Comparison of ENCODE assay signal across 18 cellular contexts in genomic region chr16:23566724-23567123, GRCh38. TPM values are rescaled to one million over a fixed set of nuclear protein-coding genes. Genes with fewer than 3 reads are reported as not detected.
DNase-seq lines count a peak whose midpoint lies in the region; ATAC-seq, FAIRE-seq and TF ChIP-seq lines count a peak whose summit lies in the region.
"Had no signal": no experiment of that assay in that cellular context is flagged by ENCODE, and none has a peak within 500 bp of the region (broad histone marks: within the 10 kb centered on the region; RNA-seq: fewer than 3 reads in every experiment).

No MANE protein-coding gene starts in this region.

- H3K36me3 ChIP-seq in astrocyte (ENCODE audit: insufficient read depth, low read length) = peaks cover 58% of the 10 kb centered on the region
- H3K36me3 ChIP-seq in spleen = peaks cover 0 to 100% (median 94%) of the 10 kb centered on the region in 6 donors

- H3K9me3 Mint-ChIP-seq in astrocyte (ENCODE audit: unreplicated experiment) (no peaks in the 10 kb centered on the region), nephron progenitor cell (no peaks in the 10 kb centered on the region)
- no peaks in the 10 kb centered on the region for H3K9me3 Mint-ChIP-seq in activated T-cell treated with anti-CD3 and anti-CD28 coated beads, Interleukin-2, amount 50 U/mL, for 4 hours
- H3K9me3 Mint-ChIP-seq: CD8-positive, alpha-beta T cell; HFFc6 had no signal

- peaks cover 15% of the 10 kb centered on the region for H3K79me2 ChIP-seq in astrocyte (ENCODE audit: insufficient read depth, low read length)

- TF ChIP-seq CTCF in astrocyte (IDR thresholded peaks at IDR 0.05; ENCODE audit: insufficient read depth, low read depth, low read length) (no peak), nephron progenitor cell (IDR thresholded peaks at IDR 0.05) (no peak), spleen (IDR thresholded peaks at IDR 0.05 in 8 of 11, conservative IDR thresholded peaks at IDR 0.05 in 3 of 11) (no peak)

- no peak overlapping the region for H2AFZ ChIP-seq in astrocyte (ENCODE audit: low read depth, low read length)

- H3K27ac ChIP-seq in astrocyte (ENCODE audit: low read depth, low read length) (no peak overlapping the region), spleen (peak overlapping the region in 4 of 8 donors; percentile 13 to 61 (median 60))
- H3K27ac ChIP-seq: HL-60 had no signal

- no peak overlapping the region for H3K9ac ChIP-seq in astrocyte (ENCODE audit: low read length)

- peaks cover 27% of the 10 kb centered on the region for H3K36me3 Mint-ChIP-seq in astrocyte (ENCODE audit: low read depth, unreplicated experiment)
- H3K36me3 Mint-ChIP-seq in nephron progenitor cell (ENCODE audit: low read depth) = peaks cover 79% of the 10 kb centered on the region
- peaks cover 52% of the 10 kb centered on the region for H3K36me3 Mint-ChIP-seq in activated T-cell treated with anti-CD3 and anti-CD28 coated beads, Interleukin-2, amount 50 U/mL, for 4 hours (ENCODE audit: insufficient read depth)

- H3K27ac Mint-ChIP-seq in astrocyte (ENCODE audit: unreplicated experiment) (peak overlapping the region; percentile 80), nephron progenitor cell (peak overlapping the region; percentile 36)
- H3K27ac Mint-ChIP-seq: B cell; CD8-positive, alpha-beta T cell; HFFc6 had no signal

- H3K4me1 ChIP-seq in astrocyte (ENCODE audit: insufficient read depth, low read length) (no peaks in the 10 kb centered on the region), spleen (peaks cover 0 to 35% (median 23%) of the 10 kb centered on the region in 6 donors)
- H3K4me1 ChIP-seq: Caco-2 had no signal

- H3K9me3 ChIP-seq in astrocyte (ENCODE audit: insufficient read depth, low read depth, low read length) = no peaks in the 10 kb centered on the region
- no peaks in the 10 kb centered on the region for H3K9me3 ChIP-seq in spleen
- H3K9me3 ChIP-seq: Caco-2 had no signal

- H3K4me2 ChIP-seq in astrocyte (ENCODE audit: low read length) = no peak overlapping the region

- no peak for ATAC-seq in HG02885 (IDR thresholded peaks at IDR 0.05; ENCODE audit: poor library complexity, unreplicated experiment)
- no peak for ATAC-seq in activated T-cell treated with anti-CD3 and anti-CD28 coated beads, Interleukin-2, amount 50 U/mL, for 4 hours
- ATAC-seq: CD8-positive, alpha-beta T cell had no signal

- H3K4me3 ChIP-seq in astrocyte (ENCODE audit: insufficient read depth, low read depth, low read length) (no peak overlapping the region), spleen (no peak overlapping the region)

- H3K4me3 Mint-ChIP-seq in astrocyte (ENCODE audit: unreplicated experiment) = no peak overlapping the region
- H3K4me3 Mint-ChIP-seq in nephron progenitor cell = no peak overlapping the region
- H3K4me3 Mint-ChIP-seq in activated T-cell treated with anti-CD3 and anti-CD28 coated beads, Interleukin-2, amount 50 U/mL, for 4 hours = no peak overlapping the region
- H3K4me3 Mint-ChIP-seq: B cell; CD8-positive, alpha-beta T cell; HFFc6 had no signal

- 94 to 98% (median 97%) methylated on average over 8 of the region's 8 CpGs for WGBS in spleen, 5 donors

- H3K4me1 Mint-ChIP-seq in astrocyte (ENCODE audit: low read depth, unreplicated experiment) (peaks cover 17% of the 10 kb centered on the region), nephron progenitor cell (no peaks in the 10 kb centered on the region)
- peaks cover 2% of the 10 kb centered on the region for H3K4me1 Mint-ChIP-seq in activated T-cell treated with anti-CD3 and anti-CD28 coated beads, Interleukin-2, amount 50 U/mL, for 4 hours (ENCODE audit: low read depth)

- intact Hi-C loops in spleen (cut with DNase I; ENCODE audit: low total_unique reads) = no loop called here

- no peak for FAIRE-seq in astrocyte (lab: Jason Lieb, UNC)
- FAIRE-seq: A204.1, H1 had no signal

- no peaks in the 10 kb centered on the region for H3K27me3 ChIP-seq in astrocyte (ENCODE audit: insufficient read depth, low read length)
- no peaks in the 10 kb centered on the region for H3K27me3 ChIP-seq in spleen (replicated peaks in 1 of 7)

- DNase-seq in COLO829 (ENCODE audit: low spot score) = peak; percentile 45
- no peak for DNase-seq in astrocyte (ENCODE audit: low read depth)
- DNase-seq in nephron progenitor cell = no peak
- peak; percentile 32 for DNase-seq in spleen
- DNase-seq in NCI-H1105 treated with DMSO at 0.1 percent for 48 hours (lab: John Stamatoyannopoulos, UW) = no peak
- DNase-seq in activated T-cell treated with anti-CD3 and anti-CD28 coated beads, Interleukin-2, amount 50 U/mL, for 4 hours = no peak
- DNase-seq: C1 segment of cervical spinal cord; Caco-2; CD8-positive, alpha-beta T cell; DND-41; GDM1; HCEC 1CT; HFFc6 had no signal

- H3K27me3 Mint-ChIP-seq in astrocyte (ENCODE audit: low read depth, unreplicated experiment) = no peaks in the 10 kb centered on the region
- H3K27me3 Mint-ChIP-seq in nephron progenitor cell (ENCODE audit: low read depth, poor library complexity) = peaks cover 3% of the 10 kb centered on the region
- no peaks in the 10 kb centered on the region for H3K27me3 Mint-ChIP-seq in activated T-cell treated with anti-CD3 and anti-CD28 coated beads, Interleukin-2, amount 50 U/mL, for 4 hours (ENCODE audit: low read depth)
- H3K27me3 Mint-ChIP-seq: B cell had no signal

- peaks cover 76% of the 10 kb centered on the region for H4K20me1 ChIP-seq in astrocyte (ENCODE audit: insufficient read depth, low read length)

- TF ChIP-seq POLR2A in spleen (IDR thresholded peaks at IDR 0.05) = no peak

RNA-seq across cellular contexts. Expression of gene UBFD1, which starts 9.2 kb away (rescaled TPM):
- total RNA-seq in astrocyte (144 and 146 TPM in 2 replicates), spleen (10 to 100 TPM; 39.0 to 63.7 (median 43.4) TPM)
- polyA plus RNA-seq in spleen = 1 to 10 TPM; 4.2 to 9.1 (median 6.5) TPM
- total RNA-seq in activated T-cell treated with anti-CD3 and anti-CD28 coated beads, Interleukin-2, amount 50 U/mL, for 4 hours = 10 to 100 TPM; 69.8 to 73.8 (median 70.0) TPM

RNA-seq across cellular contexts. Expression of gene EARS2, which starts 9.6 kb away (rescaled TPM):
- total RNA-seq in astrocyte (19.4 and 24.4 TPM in 2 replicates), spleen (10 to 100 TPM; 10.7 to 21.8 (median 19.3) TPM)
- 10 to 100 TPM in 1 of 3 donors, 1 to 10 TPM in 2; 9.8 to 10.0 (median 9.9) TPM for polyA plus RNA-seq in spleen
- total RNA-seq in activated T-cell treated with anti-CD3 and anti-CD28 coated beads, Interleukin-2, amount 50 U/mL, for 4 hours = 10 to 100 TPM; 30.8 to 37.1 (median 33.3) TPM

RNA-seq across cellular contexts. Expression of gene NDUFAB1, which starts 29.4 kb away (rescaled TPM):
- total RNA-seq in astrocyte = 92.5 and 93.1 TPM in 2 replicates
- total RNA-seq in spleen = 10 to 100 TPM; 40.1 to 91.0 (median 49.0) TPM
- 100 to 1,000 TPM in 1 of 3 donors, 10 to 100 TPM in 2; 71.7 to 140 (median 98.1) TPM for polyA plus RNA-seq in spleen
- 100 to 1,000 TPM; 196 to 225 (median 220) TPM for total RNA-seq in activated T-cell treated with anti-CD3 and anti-CD28 coated beads, Interleukin-2, amount 50 U/mL, for 4 hours

RNA-seq across cellular contexts. Expression of gene GGA2, which starts 56.4 kb away (rescaled TPM):
- total RNA-seq in astrocyte (74.2 and 84.0 TPM in 2 replicates), spleen (100 to 1,000 TPM; 131 to 179 (median 152) TPM)
- 10 to 100 TPM; 49.4 to 57.2 (median 56.6) TPM for polyA plus RNA-seq in spleen
- total RNA-seq in activated T-cell treated with anti-CD3 and anti-CD28 coated beads, Interleukin-2, amount 50 U/mL, for 4 hours = 10 to 100 TPM; 66.0 to 82.9 (median 70.0) TPM

Comparison
In these comparisons a context has a peak if more than half of its experiments do, and no peak if none do; other contexts are left out.
1. DNase-seq: peak in COLO829 (single experiment) and spleen (single experiment); none in astrocyte (single experiment), nephron progenitor cell (single experiment), NCI-H1105 treated with DMSO at 0.1 percent for 48 hours (single experiment) and activated T-cell treated with anti-CD3 and anti-CD28 coated beads, Interleukin-2, amount 50 U/mL, for 4 hours (single experiment).